ENCODE assay signal across 27 cellular contexts in the genomic region with DNA sequence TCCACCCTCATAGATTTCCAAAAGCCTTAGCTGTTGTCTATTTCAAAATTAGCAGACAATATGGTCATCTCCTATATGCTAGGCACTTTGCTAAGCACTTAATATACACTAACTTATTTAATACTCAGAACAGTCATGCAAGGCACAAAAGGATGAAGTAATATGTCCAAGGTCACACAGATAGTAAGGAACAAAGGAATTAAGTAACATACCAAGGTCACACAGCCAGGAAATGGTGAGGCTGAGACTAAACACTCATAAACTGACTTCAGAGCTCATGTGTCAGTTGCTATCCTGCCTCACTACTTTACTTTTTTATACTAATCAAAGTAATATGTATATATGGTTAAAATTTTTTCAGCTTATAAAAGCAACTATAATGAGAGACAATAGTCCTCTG. TPM values are rescaled to one million over a fixed set of nuclear protein-coding genes. Genes with fewer than 3 reads are reported as not detected.
A peak's percentile ranks its signal among the peaks of the same experiment; 100 is the strongest.
DNase-seq lines count a peak whose midpoint lies in the region; ATAC-seq and TF ChIP-seq lines count a peak whose summit lies in the region.
"Had no signal": no experiment of that assay in that cellular context is flagged by ENCODE, and none has a peak within 500 bp of the region (broad histone marks: within the 10 kb centered on the region; RNA-seq: fewer than 3 reads in every experiment).

No MANE protein-coding gene starts in this region.

- peak overlapping the region; percentile 33; the same call in 1 of the 2 replicates for H3K23ac ChIP-seq in IMR-90 (ENCODE audit: low read depth, low read length)

- H3K4me1 Mint-ChIP-seq in T-helper 2 cell treated with Interferon-gamma antibody and Interleukin-4, amounts not matched to agents 5 μg/mL and 100 μg/mL, for 36 hours (ENCODE audit: low read depth): no peaks in the 10 kb centered on the region
- H3K4me1 Mint-ChIP-seq: activated CD4-positive, alpha-beta T cell treated with anti-CD3 and anti-CD28 coated beads, Interleukin-2, amount 10 ng/mL, durations not matched to agents 7 days and 5 days; activated naive CD8-positive, alpha-beta T cell treated with anti-CD3 and anti-CD28 coated beads, Interleukin-2, amount 10 ng/mL, durations not matched to agents 7 days and 5 days; immature natural killer cell had no signal

- no peak overlapping the region for H3K56ac ChIP-seq in IMR-90 (ENCODE audit: extremely low read depth, insufficient read depth, low read length)

- no peak overlapping the region for H2BK120ac ChIP-seq in IMR-90 (ENCODE audit: low read depth, low read length)

- H3K4ac ChIP-seq in IMR-90 (ENCODE audit: low read depth, low read length): no peak overlapping the region

- H3K4me2 ChIP-seq in IMR-90 (ENCODE audit: low read depth, low read length): no peak overlapping the region
- H3K4me2 ChIP-seq: GM23338, KMS-11 had no signal

- CTCF ChIA-PET in IMR-90 (lab: Yijun Ruan, JAX): interaction anchor here (0.5 kb wide), 1 partner anchor 985 kb away, joined by 3 read pairs; no protein-coding TSS in a partner anchor

- no peak overlapping the region for H4K5ac ChIP-seq in IMR-90 (ENCODE audit: low read depth, low read length)

- H3K36me3 Mint-ChIP-seq in T-helper 2 cell treated with Interferon-gamma antibody and Interleukin-4, amounts not matched to agents 5 μg/mL and 100 μg/mL, for 36 hours (ENCODE audit: low read depth): no peaks in the 10 kb centered on the region
- H3K36me3 Mint-ChIP-seq: activated naive CD8-positive, alpha-beta T cell treated with anti-CD3 and anti-CD28 coated beads, Interleukin-2, amount 10 ng/mL, durations not matched to agents 7 days and 5 days had no signal

- no peak overlapping the region for H4K91ac ChIP-seq in IMR-90 (ENCODE audit: insufficient read depth, low read depth, low read length)

- intact Hi-C loops in IMR-90 (cut with micrococcal nuclease): loop anchor here (5.0 kb wide), 1 partner anchor 36 kb away; no protein-coding TSS in a partner anchor

- no TSS peak for BruUV-seq in IMR-90 (replicated peaks; lab: Mats Ljungman, UMichigan)

- no peak overlapping the region for H3K18ac ChIP-seq in IMR-90 (ENCODE audit: low read depth, low read length)

- DNase-seq in AG10803 (ENCODE audit: low read depth) (peak; percentile 35), IMR-90 (no peak), brain microvascular endothelial cell (peak; percentile 38), foreskin fibroblast (peak; percentile 73 to 79), SHP77 treated with DMSO at 0.1 percent for 48 hours (lab: John Stamatoyannopoulos, UW) (no peak), hepatic stellate cell (ENCODE audit: low spot score) (no peak)
- DNase-seq in T-helper 2 cell treated with Interferon-gamma antibody and Interleukin-4, amounts not matched to agents 5 μg/mL and 100 μg/mL, for 36 hours (ENCODE audit: low spot score): no peak
- DNase-seq: activated B cell treated with CpG ODN at 0.5 μM for 24 hours; activated CD4-positive, alpha-beta T cell treated with anti-CD3 and anti-CD28 coated beads, Interleukin-2, amount 10 ng/mL, durations not matched to agents 7 days and 5 days; activated effector memory CD4-positive, alpha-beta T cell treated with anti-CD3 and anti-CD28 coated beads, Interleukin-2, amount 50 U/mL, for 16 hours; activated naive CD8-positive, alpha-beta T cell treated with anti-CD3 and anti-CD28 coated beads, Interleukin-2, amount 10 ng/mL, durations not matched to agents 7 days and 5 days; activated T-cell treated with anti-CD3 and anti-CD28 coated beads, Interleukin-2, amount 50 U/mL, for 1 hour; caudate nucleus; CD4-positive, alpha-beta T cell; endodermal cell; esophagus squamous epithelium; immature natural killer cell; NCI-H1048; NCI-H1694; NCI-H774; stimulated activated naive CD4-positive, alpha-beta T cell; upper lobe of right lung had no signal

- no peak for TF ChIP-seq POLR2A in IMR-90 (IDR thresholded peaks at IDR 0.05; ENCODE audit: low read depth, low read length)

- POLR2A ChIA-PET in IMR-90 (lab: Charles Lee; ENCODE audit: unreplicated experiment): no interaction called here

- no peak overlapping the region for H2BK5ac ChIP-seq in IMR-90 (ENCODE audit: low read depth, low read length, poor library complexity, severe bottlenecking)

- H3K27me3 ChIP-seq in IMR-90 (ENCODE audit: control insufficient read depth, insufficient read depth, low read length) (no peaks in the 10 kb centered on the region), brain microvascular endothelial cell (replicated peaks) (no peaks in the 10 kb centered on the region)
- H3K27me3 ChIP-seq: ascending aorta, esophagus squamous epithelium, upper lobe of right lung had no signal

- TF ChIP-seq CTCF in AG10803 (conservative IDR thresholded peaks at IDR 0.05; ENCODE audit: low read length): no peak
- TF ChIP-seq CTCF in IMR-90 (conservative IDR thresholded peaks at IDR 0.05; ENCODE audit: low read depth, low read length): no peak
- TF ChIP-seq CTCF in brain microvascular endothelial cell (IDR thresholded peaks at IDR 0.05; ENCODE audit: low read depth, low read length, missing control alignments): no peak
- no peak for TF ChIP-seq CTCF in foreskin fibroblast (IDR thresholded peaks at IDR 0.05; ENCODE audit: low read depth, low read length)

- H2AK9ac ChIP-seq in IMR-90 (replicated peaks; ENCODE audit: low read depth, low read length, poor library complexity): no peak overlapping the region

- H2AFZ ChIP-seq in IMR-90 (replicated peaks; ENCODE audit: low read length, poor library complexity): no peak overlapping the region
- H2AFZ ChIP-seq: GM23338 had no signal

- no peak overlapping the region for H3K9ac ChIP-seq in IMR-90 (ENCODE audit: low read depth, low read length)
- H3K9ac ChIP-seq: KMS-11 had no signal

- no peak overlapping the region for H3K4me3 ChIP-seq in AG10803 (ENCODE audit: low read length)
- no peak overlapping the region for H3K4me3 ChIP-seq in IMR-90 (ENCODE audit: insufficient read depth, low read depth, low read length)
- no peak overlapping the region for H3K4me3 ChIP-seq in brain microvascular endothelial cell (ENCODE audit: low read depth, low read length)
- no peak overlapping the region for H3K4me3 ChIP-seq in foreskin fibroblast (ENCODE audit: low read depth in 1 of 2, low read length in 2 of 2)
- H3K4me3 ChIP-seq: ascending aorta, esophagus squamous epithelium, GM23338, upper lobe of right lung had no signal

- H3K36me3 ChIP-seq in IMR-90 (ENCODE audit: control insufficient read depth, insufficient read depth, low read length) (no peaks in the 10 kb centered on the region), brain microvascular endothelial cell (replicated peaks) (no peaks in the 10 kb centered on the region)
- H3K36me3 ChIP-seq: ascending aorta, esophagus squamous epithelium, upper lobe of right lung had no signal

- no peaks in the 10 kb centered on the region for H3K9me3 ChIP-seq in IMR-90 (ENCODE audit: control insufficient read depth, insufficient read depth, low read length)
- H3K9me3 ChIP-seq: ascending aorta, esophagus squamous epithelium, upper lobe of right lung had no signal

- no peak for TF ChIP-seq RAD21 in IMR-90 (IDR thresholded peaks at IDR 0.05; ENCODE audit: low read length)

- H3K14ac ChIP-seq in IMR-90 (replicated peaks; ENCODE audit: low read depth, low read length): no peak overlapping the region

- H2BK15ac ChIP-seq in IMR-90 (ENCODE audit: low read depth, low read length): peak overlapping the region; percentile 80; the same call in 2 of the 3 replicates

- dilution Hi-C loops in IMR-90 (cut with HindIII; ENCODE audit: low sequenced_read_pairs, unreplicated experiment): no loop called here

- no peaks in the 10 kb centered on the region for H3K79me1 ChIP-seq in IMR-90 (ENCODE audit: low read depth in 1 of 2, low read length in 2 of 2)

- no peak overlapping the region for H2AK5ac ChIP-seq in IMR-90 (ENCODE audit: low read depth, low read length)

- H4K20me1 ChIP-seq in IMR-90 (ENCODE audit: insufficient read depth, low read length): no peaks in the 10 kb centered on the region

- H3K27ac ChIP-seq in IMR-90 (ENCODE audit: insufficient read depth, low read length) (no peak overlapping the region), brain microvascular endothelial cell (no peak overlapping the region)
- H3K27ac ChIP-seq: ascending aorta, esophagus squamous epithelium, KMS-11, upper lobe of right lung had no signal

- peak overlapping the region; percentile 45; the same call in 1 of the 2 replicates for H2BK20ac ChIP-seq in IMR-90 (ENCODE audit: low read depth, low read length)

- no peak overlapping the region for H4K8ac ChIP-seq in IMR-90 (ENCODE audit: low read depth in 2 of 2, low read length in 2 of 2)

- no peak overlapping the region for H3K27ac Mint-ChIP-seq in T-helper 2 cell treated with Interferon-gamma antibody and Interleukin-4, amounts not matched to agents 5 μg/mL and 100 μg/mL, for 36 hours
- H3K27ac Mint-ChIP-seq: activated B cell treated with CpG ODN at 0.5 μM for 24 hours; activated CD4-positive, alpha-beta T cell treated with anti-CD3 and anti-CD28 coated beads, Interleukin-2, amount 10 ng/mL, durations not matched to agents 7 days and 5 days; activated naive CD8-positive, alpha-beta T cell treated with anti-CD3 and anti-CD28 coated beads, Interleukin-2, amount 10 ng/mL, durations not matched to agents 7 days and 5 days; CD4-positive, alpha-beta T cell; dendritic cell treated with granulocyte-macrophage colony-stimulating factor and Interleukin-4, amounts not matched to agents 40 ng/mL and 50 ng/mL, for 4 days; endodermal cell; GM23338; immature natural killer cell had no signal

- in situ Hi-C loops in IMR-90 (cut with MboI; ENCODE audit: low sequenced_read_pairs) (no loop called here), brain microvascular endothelial cell (cut with HindIII; ENCODE audit: low pct_ligation_motif_present, low sequenced_read_pairs) (no loop called here)

- no peak overlapping the region for H3K4me3 Mint-ChIP-seq in T-helper 2 cell treated with Interferon-gamma antibody and Interleukin-4, amounts not matched to agents 5 μg/mL and 100 μg/mL, for 36 hours
- H3K4me3 Mint-ChIP-seq: activated B cell treated with CpG ODN at 0.5 μM for 24 hours; activated CD4-positive, alpha-beta T cell treated with anti-CD3 and anti-CD28 coated beads, Interleukin-2, amount 10 ng/mL, durations not matched to agents 7 days and 5 days; activated naive CD8-positive, alpha-beta T cell treated with anti-CD3 and anti-CD28 coated beads, Interleukin-2, amount 10 ng/mL, durations not matched to agents 7 days and 5 days; CD4-positive, alpha-beta T cell; dendritic cell treated with granulocyte-macrophage colony-stimulating factor and Interleukin-4, amounts not matched to agents 40 ng/mL and 50 ng/mL, for 4 days; endodermal cell; GM23338; immature natural killer cell had no signal

- ATAC-seq in IMR-90 (ENCODE audit: low read depth): no peak
- no peak for ATAC-seq in HG03521 (IDR thresholded peaks at IDR 0.05; ENCODE audit: unreplicated experiment)
- ATAC-seq: GM23338, upper lobe of right lung had no signal

- no peaks in the 10 kb centered on the region for H3K9me3 Mint-ChIP-seq in T-helper 2 cell treated with Interferon-gamma antibody and Interleukin-4, amounts not matched to agents 5 μg/mL and 100 μg/mL, for 36 hours
- H3K9me3 Mint-ChIP-seq: activated CD4-positive, alpha-beta T cell treated with anti-CD3 and anti-CD28 coated beads, Interleukin-2, amount 10 ng/mL, durations not matched to agents 7 days and 5 days; CD4-positive, alpha-beta T cell; dendritic cell treated with granulocyte-macrophage colony-stimulating factor and Interleukin-4, amounts not matched to agents 40 ng/mL and 50 ng/mL, for 4 days; endodermal cell; GM23338 had no signal

- peaks cover 20% of the 10 kb centered on the region for H3K27me3 Mint-ChIP-seq in T-helper 2 cell treated with Interferon-gamma antibody and Interleukin-4, amounts not matched to agents 5 μg/mL and 100 μg/mL, for 36 hours (ENCODE audit: low read depth)
- H3K27me3 Mint-ChIP-seq: activated B cell treated with CpG ODN at 0.5 μM for 24 hours had no signal

- no peaks in the 10 kb centered on the region for H3K4me1 ChIP-seq in IMR-90 (ENCODE audit: control insufficient read depth, insufficient read depth, low read length)
- H3K4me1 ChIP-seq: ascending aorta, esophagus squamous epithelium, upper lobe of right lung had no signal

- no peaks in the 10 kb centered on the region for H3K9me1 ChIP-seq in IMR-90 (ENCODE audit: insufficient read depth, low read length)

RNA-seq across cellular contexts. Expression of gene HIBADH, which starts 23.6 kb away (rescaled TPM):
- 36.6 and 45.5 TPM in 2 replicates for total RNA-seq in IMR-90 (2012; rRNA removed)
- polyA plus RNA-seq in IMR-90 (2012; rRNA removed): 43.9 and 52.5 TPM in 2 replicates
- 19.4 and 29.9 TPM in 2 replicates for polyA plus RNA-seq in IMR-90 (2012; cell fraction: cytosol; rRNA removed)
- 4.4 and 19.8 TPM in 2 replicates for polyA plus RNA-seq in IMR-90 (2012; cell fraction: nucleus; rRNA removed; ENCODE audit: low replicate concordance)

RNA-seq across cellular contexts. Expression of gene TAX1BP1, which starts 53.6 kb away (rescaled TPM):
- 52.7 and 68.9 TPM in 2 replicates for total RNA-seq in IMR-90 (2012; rRNA removed)
- polyA plus RNA-seq in IMR-90 (2012; rRNA removed): 46.0 and 49.0 TPM in 2 replicates
- polyA plus RNA-seq in IMR-90 (2012; cell fraction: cytosol; rRNA removed): 17.2 and 19.7 TPM in 2 replicates
- polyA plus RNA-seq in IMR-90 (2012; cell fraction: nucleus; rRNA removed; ENCODE audit: low replicate concordance): 7.7 and 44.0 TPM in 2 replicates

Comparison
In these comparisons a context has a peak if more than half of its experiments do, and no peak if none do; other contexts are left out.
1. DNase-seq: peak in AG10803 (single experiment), brain microvascular endothelial cell (single experiment) and foreskin fibroblast (2 of 2); none in IMR-90 (single experiment), SHP77 treated with DMSO at 0.1 percent for 48 hours (single experiment), hepatic stellate cell (single experiment) and T-helper 2 cell treated with Interferon-gamma antibody and Interleukin-4, amounts not matched to agents 5 μg/mL and 100 μg/mL, for 36 hours (single experiment).